In the genomic region with DNA sequence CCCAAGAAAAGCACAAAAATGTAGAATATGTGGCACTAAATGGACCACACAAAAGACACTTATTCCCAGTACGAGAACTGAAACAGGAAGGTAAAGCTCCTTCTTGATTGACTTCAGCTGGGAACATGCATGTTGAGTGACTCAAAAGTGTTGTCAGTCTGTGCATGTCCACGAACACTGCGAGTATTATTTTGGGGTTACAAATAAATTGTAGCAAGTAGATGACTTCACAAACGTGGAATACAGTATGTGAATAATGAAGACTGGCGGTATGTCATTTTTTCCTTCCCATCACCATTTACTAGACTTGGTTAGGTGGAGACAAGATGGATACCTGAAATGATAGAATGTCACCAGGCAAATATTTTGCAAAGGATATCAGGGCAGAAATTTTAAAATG, we compare ENCODE assay signal across 22 cellular contexts.
"Had no signal": no experiment of that assay in that cellular context is flagged by ENCODE, and none has a peak within 500 bp of the region (broad histone marks: within the 10 kb centered on the region; RNA-seq: fewer than 3 reads in every experiment).

No MANE protein-coding gene starts in this region.

- H3K9me3 ChIP-seq: colonic mucosa had no signal

- H3K4me1 Mint-ChIP-seq: activated CD4-positive, alpha-beta memory T cell treated with anti-CD3 and anti-CD28 coated beads, Interleukin-2, amount 10 ng/mL, durations not matched to agents 7 days and 5 days had no signal

- H3K27ac ChIP-seq: brain microvascular endothelial cell, cardiac muscle cell, colonic mucosa, VCaP had no signal

- H3K36me3 ChIP-seq: colonic mucosa had no signal

- H3K9me3 Mint-ChIP-seq: activated CD4-positive, alpha-beta memory T cell treated with anti-CD3 and anti-CD28 coated beads, Interleukin-2, amount 10 ng/mL, durations not matched to agents 7 days and 5 days had no signal

- H3K4me1 ChIP-seq: colonic mucosa had no signal

- DNase-seq: activated CD4-positive, alpha-beta memory T cell treated with anti-CD3 and anti-CD28 coated beads, Interleukin-2, amount 10 ng/mL, durations not matched to agents 7 days and 5 days; activated CD4-positive, alpha-beta T cell treated with anti-CD3 and anti-CD28 coated beads, Interleukin-2, amount 50 U/mL, for 1 hour; activated CD4-positive, CD25-positive, alpha-beta regulatory T cell; activated effector memory CD4-positive, alpha-beta T cell treated with Interleukin-2 at 50 U/mL for 16 hours; activated naive CD4-positive, alpha-beta T cell; activated T-cell treated with anti-CD3 and anti-CD28 coated beads for 4 hours; amygdala; brain microvascular endothelial cell; colonic mucosa; KG1; NCI-H1092; NCI-H1417; NCI-H1694 treated with DMSO at 0.1 percent for 48 hours; NCI-H2029 treated with DMSO at 0.1 percent for 48 hours; NCI-H446; NCI-H524; SIG-M5; T-helper 2 cell; T1000 had no signal

- H3K27ac Mint-ChIP-seq: activated CD4-positive, alpha-beta memory T cell treated with anti-CD3 and anti-CD28 coated beads, Interleukin-2, amount 10 ng/mL, durations not matched to agents 7 days and 5 days; activated naive CD8-positive, alpha-beta T cell had no signal

- H3K27me3 ChIP-seq: brain microvascular endothelial cell, cardiac muscle cell, colonic mucosa had no signal

- H3K4me3 ChIP-seq: cardiac muscle cell, colonic mucosa had no signal

- H3K4me3 Mint-ChIP-seq: activated CD4-positive, alpha-beta memory T cell treated with anti-CD3 and anti-CD28 coated beads, Interleukin-2, amount 10 ng/mL, durations not matched to agents 7 days and 5 days; activated naive CD8-positive, alpha-beta T cell had no signal

- H3K27me3 Mint-ChIP-seq: activated CD4-positive, alpha-beta memory T cell treated with anti-CD3 and anti-CD28 coated beads, Interleukin-2, amount 10 ng/mL, durations not matched to agents 7 days and 5 days; activated naive CD8-positive, alpha-beta T cell had no signal
